12 cellular contexts compared by ENCODE assay signal in genomic region chr5:136984772-136985455, GRCh38.
"Had no signal": no experiment of that assay in that cellular context is flagged by ENCODE, and none has a peak within 500 bp of the region (broad histone marks: within the 10 kb centered on the region; RNA-seq: fewer than 3 reads in every experiment).

No MANE protein-coding gene starts in this region.

- H3K27ac ChIP-seq: brain microvascular endothelial cell had no signal

- H3K27ac Mint-ChIP-seq: activated T-helper 17 cell treated with anti-CD3 and anti-CD28 coated beads, Interleukin-2, amount 50 U/mL, for 72 hours; progenitor cell of endocrine pancreas; stimulated activated naive CD8-positive, alpha-beta T cell treated with anti-CD3 and anti-CD28 coated beads, Interleukin-15, Interleukin-2, amounts not matched to agents 100 ng/mL and 50 ng/mL, for 24 hours had no signal

- H3K9me3 Mint-ChIP-seq: stimulated activated naive CD8-positive, alpha-beta T cell treated with anti-CD3 and anti-CD28 coated beads, Interleukin-15, Interleukin-2, amounts not matched to agents 100 ng/mL and 50 ng/mL, for 24 hours had no signal

- H3K4me1 Mint-ChIP-seq: activated T-helper 17 cell treated with anti-CD3 and anti-CD28 coated beads, Interleukin-2, amount 50 U/mL, for 72 hours had no signal

- H3K4me3 Mint-ChIP-seq: activated T-helper 17 cell treated with anti-CD3 and anti-CD28 coated beads, Interleukin-2, amount 50 U/mL, for 72 hours; stimulated activated naive CD8-positive, alpha-beta T cell treated with anti-CD3 and anti-CD28 coated beads, Interleukin-15, Interleukin-2, amounts not matched to agents 100 ng/mL and 50 ng/mL, for 24 hours had no signal

- H3K36me3 ChIP-seq: brain microvascular endothelial cell had no signal

- ATAC-seq: activated T-helper 17 cell treated with anti-CD3 and anti-CD28 coated beads, Interleukin-2, amount 50 U/mL, for 72 hours; esophagus mucosa had no signal

- H3K27me3 Mint-ChIP-seq: activated T-helper 17 cell treated with anti-CD3 and anti-CD28 coated beads, Interleukin-2, amount 50 U/mL, for 72 hours; progenitor cell of endocrine pancreas had no signal

- H3K27me3 ChIP-seq: brain microvascular endothelial cell had no signal

- DNase-seq: activated CD4-positive, alpha-beta T cell treated with anti-CD3 and anti-CD28 coated beads, Interleukin-2, amount 50 U/mL, for 1 hour; activated naive CD4-positive, alpha-beta T cell treated with anti-CD3 and anti-CD28 coated beads, Interleukin-2, amount 50 U/mL, for 16 hours; activated T-cell treated with anti-CD3 and anti-CD28 coated beads for 4 hours; brain microvascular endothelial cell; islet precursor cell; stimulated activated CD4-positive, alpha-beta T cell treated with anti-CD3 and anti-CD28 coated beads, Interleukin-4, amount 100 ng/mL, for 1 hour; stimulated activated CD8-positive, alpha-beta memory T cell treated with anti-CD3 and anti-CD28 coated beads, Interleukin-4, amount 100 ng/mL, for 48 hours; T-helper 2 cell had no signal
